In the genomic region with DNA sequence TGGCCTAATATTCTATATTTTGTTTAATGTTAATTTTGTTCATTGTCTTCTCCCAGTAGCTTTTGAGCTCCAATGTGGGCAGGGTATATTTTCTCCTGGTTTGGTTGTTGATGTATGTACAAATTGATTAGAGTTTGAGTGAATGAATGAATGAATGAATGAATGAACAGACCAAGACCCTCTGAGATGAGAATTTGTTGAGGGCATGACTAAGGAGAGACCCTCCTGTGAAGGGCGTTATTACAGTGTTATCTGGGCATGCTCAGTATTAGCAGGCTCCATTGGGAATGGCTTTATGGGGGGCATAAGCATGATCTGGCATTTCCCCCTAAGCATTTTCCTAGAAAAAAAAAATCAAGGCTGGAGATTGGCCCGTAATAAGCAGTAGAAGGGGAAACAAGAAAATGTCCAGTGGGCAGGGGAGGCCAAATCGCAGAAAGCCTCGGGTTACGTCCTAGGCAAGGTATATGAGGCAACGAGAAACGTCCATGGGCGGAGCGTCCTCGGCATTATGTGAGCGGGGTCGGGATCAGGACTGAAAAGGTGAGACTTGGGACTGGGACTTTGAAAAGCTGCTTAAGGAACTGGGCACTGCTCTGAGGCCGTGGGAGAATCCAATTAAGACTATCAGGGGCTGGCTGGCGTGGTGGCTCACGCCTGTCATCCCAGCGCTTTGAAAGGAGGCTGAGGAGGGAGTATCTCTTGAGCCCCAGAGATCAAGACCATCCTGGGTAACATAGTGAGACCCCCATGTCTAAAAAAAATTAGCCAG, we compare ENCODE assay signal across 9 cellular contexts. TPM values are rescaled to one million over a fixed set of nuclear protein-coding genes. Genes with fewer than 3 reads are reported as not detected.
DNase-seq lines count a peak whose midpoint lies in the region; ATAC-seq and TF ChIP-seq lines count a peak whose summit lies in the region.
"Had no signal": no experiment of that assay in that cellular context is flagged by ENCODE, and none has a peak within 500 bp of the region (broad histone marks: within the 10 kb centered on the region; RNA-seq: fewer than 3 reads in every experiment).

No MANE protein-coding gene starts in this region.

- TF ChIP-seq CTCF in CD8-positive, alpha-beta T cell (IDR thresholded peaks at IDR 0.05), result no peak
- TF ChIP-seq CTCF in neural cell (IDR thresholded peaks at IDR 0.05; ENCODE audit: poor library complexity, severe bottlenecking) (no peak), foreskin keratinocyte (conservative IDR thresholded peaks at IDR 0.05) (no peak)

- peaks cover 5% of the 10 kb centered on the region for H3K36me3 Mint-ChIP-seq in CD8-positive, alpha-beta T cell
- H3K36me3 Mint-ChIP-seq in central memory CD8-positive, alpha-beta T cell (ENCODE audit: insufficient read depth), result peaks cover 4% of the 10 kb centered on the region

- peak overlapping the region; percentile 54 for H3K4me3 ChIP-seq in CD8-positive, alpha-beta T cell (ENCODE audit: low read depth, low read length)
- H3K4me3 ChIP-seq in neural cell (ENCODE audit: low read length), result peak overlapping the region; percentile 86

- no peaks in the 10 kb centered on the region for H3F3A ChIP-seq in neural cell (ENCODE audit: insufficient read depth, low read length, poor library complexity, severe bottlenecking)

- peaks cover 21% of the 10 kb centered on the region for H3K4me1 Mint-ChIP-seq in CD8-positive, alpha-beta T cell (ENCODE audit: low read depth)
- H3K4me1 Mint-ChIP-seq in central memory CD8-positive, alpha-beta T cell, result peaks cover 25% of the 10 kb centered on the region

- CTCF ChIA-PET in CD8-positive, alpha-beta T cell (lab: Charles Lee), result no interaction called here

- no peaks in the 10 kb centered on the region for H4K20me1 ChIP-seq in neural cell (ENCODE audit: insufficient read depth)

- peak overlapping the region; percentile 53 for H3K9ac ChIP-seq in neural cell (ENCODE audit: low read length)

- no peaks in the 10 kb centered on the region for H3K36me3 ChIP-seq in CD8-positive, alpha-beta T cell (ENCODE audit: insufficient read depth, low read length)
- H3K36me3 ChIP-seq in neural cell (ENCODE audit: insufficient read depth, low read length), result no peaks in the 10 kb centered on the region

- no peak for DNase-seq in CD8-positive, alpha-beta T cell
- DNase-seq in NCI-H146 treated with DMSO at 0.1 percent for 48 hours (lab: John Stamatoyannopoulos, UW; ENCODE audit: unreplicated experiment), result peak; percentile 29
- no peak for DNase-seq in central memory CD8-positive, alpha-beta T cell (ENCODE audit: low spot score in 2 of 2)
- no peak for DNase-seq in cerebellar cortex (ENCODE audit: low spot score)
- DNase-seq in foreskin keratinocyte, result no peak

- no peak overlapping the region for H3K27ac Mint-ChIP-seq in CD8-positive, alpha-beta T cell
- peak overlapping the region; percentile 80 for H3K27ac Mint-ChIP-seq in central memory CD8-positive, alpha-beta T cell (ENCODE audit: low read depth)

- intact Hi-C loops in CD8-positive, alpha-beta T cell (cut with DNase I, micrococcal nuclease), result loop anchor here (1.0 to 5.0 kb wide), 7 partner anchors 16 to 240 kb away; partner anchors contain the start of genes ALKBH6 (in 2 of the 2), PROSER3 (in 2 of the 2) and LIN37 (in 1 of the 2)

- peaks cover 25% of the 10 kb centered on the region for H3K79me2 ChIP-seq in neural cell (replicated peaks; ENCODE audit: insufficient read depth, low read length)

- H3K9me2 ChIP-seq in neural cell (ENCODE audit: insufficient read depth, low read length), result no peaks in the 10 kb centered on the region

- TF ChIP-seq RAD21 in neural cell (conservative IDR thresholded peaks at IDR 0.05), result no peak

- no peak for ATAC-seq in CD8-positive, alpha-beta T cell
- no peak for ATAC-seq in central memory CD8-positive, alpha-beta T cell (replicated peaks; ENCODE audit: extremely low read depth, poor library complexity, severe bottlenecking)
- ATAC-seq in GM18511 (IDR thresholded peaks at IDR 0.05; ENCODE audit: unreplicated experiment), result no peak
- ATAC-seq in GM18861 (IDR thresholded peaks at IDR 0.05; ENCODE audit: unreplicated experiment), result no peak
- ATAC-seq in foreskin keratinocyte, result no peak

- H3K27ac ChIP-seq in CD8-positive, alpha-beta T cell (ENCODE audit: low read depth, low read length), result no peak overlapping the region
- H3K27ac ChIP-seq in neural cell (ENCODE audit: low read length) (peak overlapping the region; percentile 57), foreskin keratinocyte (no peak overlapping the region)

- peak overlapping the region; percentile 58 for H3K4me2 ChIP-seq in neural cell (ENCODE audit: low read length)

- no peaks in the 10 kb centered on the region for H3K27me3 ChIP-seq in CD8-positive, alpha-beta T cell (ENCODE audit: insufficient read depth, low read length)
- H3K27me3 ChIP-seq in neural cell (ENCODE audit: insufficient read depth, low read depth, low read length) (no peaks in the 10 kb centered on the region), foreskin keratinocyte (no peaks in the 10 kb centered on the region)

- H3K27me3 Mint-ChIP-seq in CD8-positive, alpha-beta T cell (ENCODE audit: low read depth), result no peaks in the 10 kb centered on the region
- H3K27me3 Mint-ChIP-seq in central memory CD8-positive, alpha-beta T cell, result no peaks in the 10 kb centered on the region

- H3K9me3 ChIP-seq in CD8-positive, alpha-beta T cell (ENCODE audit: low read length), result no peaks in the 10 kb centered on the region
- H3K9me3 ChIP-seq in neural cell (ENCODE audit: low read length), result no peaks in the 10 kb centered on the region

- H3K4me1 ChIP-seq in CD8-positive, alpha-beta T cell (ENCODE audit: insufficient read depth, low read length), result peaks cover 12% of the 10 kb centered on the region
- peaks cover 3% of the 10 kb centered on the region for H3K4me1 ChIP-seq in foreskin keratinocyte

- no peak for TF ChIP-seq EP300 in neural cell (conservative IDR thresholded peaks at IDR 0.05; ENCODE audit: poor library complexity, severe bottlenecking)

- no peaks in the 10 kb centered on the region for H3K9me3 Mint-ChIP-seq in CD8-positive, alpha-beta T cell
- no peaks in the 10 kb centered on the region for H3K9me3 Mint-ChIP-seq in central memory CD8-positive, alpha-beta T cell

- POLR2A ChIA-PET in CD8-positive, alpha-beta T cell (lab: Charles Lee), result interaction anchor here (1.2 kb wide), 1 partner anchor 26 kb away, joined by 4 read pairs; the partner anchor contains the start of gene LIN37

- peak overlapping the region; percentile 53 for H2AFZ ChIP-seq in neural cell (ENCODE audit: low read depth, low read length)

- peak overlapping the region; percentile 84 for H3K4me3 Mint-ChIP-seq in CD8-positive, alpha-beta T cell
- peak overlapping the region; percentile 75 for H3K4me3 Mint-ChIP-seq in central memory CD8-positive, alpha-beta T cell

TF ChIP-seq in neural cell, 6 proteins besides CTCF, POLR2A, EP300 and RAD21:
- no peak for TF ChIP-seq EZH2 (IDR thresholded peaks at IDR 0.05; ENCODE audit: borderline replicate concordance, insufficient read depth, low read length, poor library complexity, severe bottlenecking)
- no peak for TF ChIP-seq TAF1 (IDR thresholded peaks at IDR 0.05; ENCODE audit: low read depth)
- no peak for TF ChIP-seq MXI1 (conservative IDR thresholded peaks at IDR 0.05; ENCODE audit: poor library complexity, severe bottlenecking)
- TF ChIP-seq POLR2AphosphoS5 (IDR thresholded peaks at IDR 0.05), result no peak
- TF ChIP-seq REST (IDR thresholded peaks at IDR 0.05; ENCODE audit: borderline replicate concordance), result no peak
- no peak for TF ChIP-seq SMC3 (conservative IDR thresholded peaks at IDR 0.05; ENCODE audit: poor library complexity)

RNA-seq across cellular contexts. Expression of gene ARHGAP33, which starts 0.9 kb away (rescaled TPM):
- total RNA-seq in CD8-positive, alpha-beta T cell, result 10 to 100 TPM in 1 of 2 experiments, 1 to 10 TPM in 1; 8.7 to 10.6 TPM
- polyA plus RNA-seq in neural cell (20.5 and 46.0 TPM in 2 replicates), foreskin keratinocyte (2.6 and 2.7 TPM in 2 replicates)
- 129 and 141 TPM in 2 replicates for polyA minus RNA-seq in neural cell
- 2.2 and 3.8 TPM in 2 replicates for total RNA-seq in foreskin keratinocyte

RNA-seq across cellular contexts. Expression of gene PROSER3, which starts 16.5 kb away (rescaled TPM):
- 10 to 100 TPM; 17.3 to 19.5 TPM for total RNA-seq in CD8-positive, alpha-beta T cell
- polyA plus RNA-seq in neural cell (1.2 and 1.5 TPM in 2 replicates), foreskin keratinocyte (5.5 and 6.9 TPM in 2 replicates)
- polyA minus RNA-seq in neural cell, result 6.1 and 6.6 TPM in 2 replicates
- 13.6 and 15.6 TPM in 2 replicates for total RNA-seq in foreskin keratinocyte

RNA-seq across cellular contexts. Expression of gene HSPB6, which starts 17.6 kb away (rescaled TPM):
- not detected for total RNA-seq in CD8-positive, alpha-beta T cell
- not detected in 2 replicates for polyA plus RNA-seq in neural cell
- polyA minus RNA-seq in neural cell, result not detected in 2 replicates
- total RNA-seq in foreskin keratinocyte, result 0.07 and 0.10 TPM in 2 replicates
- 0.39 and 0.46 TPM in 2 replicates for polyA plus RNA-seq in foreskin keratinocyte
- total RNA-seq: SK-MEL-5 had no signal

RNA-seq across cellular contexts. Expression of gene LIN37, which starts 26.1 kb away (rescaled TPM):
- total RNA-seq in CD8-positive, alpha-beta T cell, result 1 to 10 TPM; 5.5 to 9.3 TPM
- polyA plus RNA-seq in neural cell, result 25.7 and 37.2 TPM in 2 replicates
- polyA minus RNA-seq in neural cell, result 14.9 and 17.1 TPM in 2 replicates
- total RNA-seq in foreskin keratinocyte, result 9.5 and 12.8 TPM in 2 replicates
- polyA plus RNA-seq in foreskin keratinocyte, result 15.7 and 16.3 TPM in 2 replicates

RNA-seq across cellular contexts. Expression of gene PSENEN, which starts 29.0 kb away (rescaled TPM):
- 10 to 100 TPM in 1 of 2 experiments, 1 to 10 TPM in 1; 9.4 to 11.1 TPM for total RNA-seq in CD8-positive, alpha-beta T cell
- polyA plus RNA-seq in neural cell (46.2 and 46.7 TPM in 2 replicates), foreskin keratinocyte (118 and 136 TPM in 2 replicates)
- 18.0 and 22.3 TPM in 2 replicates for polyA minus RNA-seq in neural cell
- 63.7 and 75.8 TPM in 2 replicates for total RNA-seq in foreskin keratinocyte
